In the genomic region with DNA sequence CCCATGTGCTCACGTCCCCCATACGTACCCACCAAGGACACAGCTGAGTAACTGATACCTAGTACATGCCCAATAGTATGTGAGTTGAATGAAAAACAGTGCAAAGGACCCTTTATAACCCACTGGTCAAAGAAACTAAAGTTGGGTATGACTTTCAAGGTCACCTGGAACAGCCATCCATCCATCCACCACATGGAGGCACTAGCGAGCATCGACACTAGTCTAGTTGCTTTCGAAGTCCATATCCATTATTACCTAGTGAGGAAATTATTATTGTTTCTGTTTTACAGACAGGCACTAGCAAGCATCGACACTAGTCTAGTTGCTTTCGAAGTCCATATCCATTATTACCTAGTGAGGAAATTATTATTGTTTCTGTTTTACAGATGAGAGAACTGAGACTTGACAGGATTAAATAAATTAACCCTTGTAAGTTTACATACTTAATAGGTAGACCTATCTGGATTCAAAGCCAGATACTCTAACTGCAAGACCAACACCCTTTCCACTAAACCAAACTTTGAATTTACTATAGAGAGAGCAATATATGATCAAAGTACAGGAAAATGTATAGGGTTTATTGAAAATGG, we compare ENCODE assay signal across 8 cellular contexts.
DNase-seq lines count a peak whose midpoint lies in the region; ATAC-seq, FAIRE-seq and TF ChIP-seq lines count a peak whose summit lies in the region.

No MANE protein-coding gene starts in this region.

- intact Hi-C loops in CD4-positive, alpha-beta T cell (cut with DNase I, micrococcal nuclease) = loop anchor here (1.0 to 2.0 kb wide), 2 partner anchors 205 to 210 kb away; no protein-coding TSS in a partner anchor
- intact Hi-C loops in esophagus squamous epithelium (cut with DNase I) = no loop called here

- FAIRE-seq in GM19239 (lab: Jason Lieb, UNC) = peak; percentile 100

- DNase-seq in CD4-positive, alpha-beta T cell = peak in 8 of 10 experiments; percentile 14 to 59 (median 28)
- peak; percentile 26 for DNase-seq in GM19239 (ENCODE audit: insufficient read length, low spot score)
- peak; percentile 8 to 28 for DNase-seq in activated CD4-positive, alpha-beta T cell treated with anti-CD3 and anti-CD28 coated beads for 4 hours
- DNase-seq in esophagus squamous epithelium (lab: John Stamatoyannopoulos, UW) = no peak
- DNase-seq in retinal pigment epithelial cell (ENCODE audit: low read depth) = no peak
- no peak for DNase-seq in globus pallidus (ENCODE audit: low spot score)

- peaks cover 39% of the 10 kb centered on the region for H3K27me3 Mint-ChIP-seq in CD4-positive, alpha-beta T cell

- no peak for ATAC-seq in CD4-positive, alpha-beta T cell (ENCODE audit: poor library complexity)
- ATAC-seq in HG03460 (IDR thresholded peaks at IDR 0.05; ENCODE audit: unreplicated experiment) (peak; percentile 89), HG03095 (IDR thresholded peaks at IDR 0.05; ENCODE audit: unreplicated experiment) (no peak)

- H3K9me3 ChIP-seq in CD4-positive, alpha-beta T cell (ENCODE audit: control insufficient read depth, low read length) = no peaks in the 10 kb centered on the region
- no peaks in the 10 kb centered on the region for H3K9me3 ChIP-seq in esophagus squamous epithelium

- POLR2A ChIA-PET in CD4-positive, alpha-beta T cell (lab: Charles Lee) = no interaction called here

- H3K36me3 ChIP-seq in esophagus squamous epithelium = no peaks in the 10 kb centered on the region

- no peak for TF ChIP-seq POLR2A in esophagus squamous epithelium (IDR thresholded peaks at IDR 0.05)

- no peaks in the 10 kb centered on the region for H3K4me1 Mint-ChIP-seq in CD4-positive, alpha-beta T cell (ENCODE audit: low read depth)

- H3K27ac ChIP-seq in CD4-positive, alpha-beta T cell (ENCODE audit: low read depth, low read length) = no peak overlapping the region
- no peak overlapping the region for H3K27ac ChIP-seq in esophagus squamous epithelium

- no peaks in the 10 kb centered on the region for H3K4me1 ChIP-seq in esophagus squamous epithelium

- H3K9me3 Mint-ChIP-seq in CD4-positive, alpha-beta T cell = no peaks in the 10 kb centered on the region

- 43 to 48% methylated on average over 7 of the region's 7 CpGs for WGBS in esophagus squamous epithelium, 2 donors

- CTCF ChIA-PET in CD4-positive, alpha-beta T cell (lab: Charles Lee) = interaction anchor here (2.7 kb wide), 1 partner anchor 204 kb away, joined by 10 read pairs; no protein-coding TSS in a partner anchor

- no peak overlapping the region for H3K27ac Mint-ChIP-seq in CD4-positive, alpha-beta T cell

- no peaks in the 10 kb centered on the region for H3K27me3 ChIP-seq in CD4-positive, alpha-beta T cell (ENCODE audit: control insufficient read depth, insufficient read depth, low read length)
- no peaks in the 10 kb centered on the region for H3K27me3 ChIP-seq in esophagus squamous epithelium

- H3K4me3 Mint-ChIP-seq in CD4-positive, alpha-beta T cell = no peak overlapping the region

- H3K4me3 ChIP-seq in esophagus squamous epithelium = no peak overlapping the region
- no peak overlapping the region for H3K4me3 ChIP-seq in retinal pigment epithelial cell (ENCODE audit: low read length)

- H3K36me3 Mint-ChIP-seq in CD4-positive, alpha-beta T cell (ENCODE audit: low read depth) = no peaks in the 10 kb centered on the region

- TF ChIP-seq CTCF in CD4-positive, alpha-beta T cell (IDR thresholded peaks at IDR 0.05) = peak; percentile 72
- TF ChIP-seq CTCF in esophagus squamous epithelium (IDR thresholded peaks at IDR 0.05) = peak in 5 of 6 experiments; percentile 19 to 66 (median 42)
- TF ChIP-seq CTCF in retinal pigment epithelial cell (conservative IDR thresholded peaks at IDR 0.05; ENCODE audit: low read depth, low read length) = peak; percentile 45

Comparison
In these comparisons a context has a peak if more than half of its experiments do, and no peak if none do; other contexts are left out.
1. DNase-seq: peak in CD4-positive, alpha-beta T cell (8 of 10), GM19239 (single experiment) and activated CD4-positive, alpha-beta T cell treated with anti-CD3 and anti-CD28 coated beads for 4 hours (2 of 2); none in esophagus squamous epithelium (single experiment), retinal pigment epithelial cell (single experiment) and globus pallidus (single experiment).
2. Peak in every context shown above with its lines, with median percentiles within 50 percentile points of each other: CTCF ChIP-seq.